8 cellular contexts compared by ENCODE assay signal in genomic region chr17:6374761-6375312, GRCh38.
DNase-seq lines count a peak whose midpoint lies in the region; ATAC-seq, FAIRE-seq and TF ChIP-seq lines count a peak whose summit lies in the region.

No MANE protein-coding gene starts in this region.

- H3K9ac ChIP-seq in kidney (ENCODE audit: low read length in 2 of 2) = no peak overlapping the region

- H3K9me3 Mint-ChIP-seq in activated T-helper 2 cell treated with anti-CD3 and anti-CD28 coated beads, Interferon-gamma antibody, Interleukin-2, Interleukin-4, amounts not matched to agents 10 μg/mL and 5 μg/mL and 100 μg/mL, durations not matched to agents 14 hours and 24 hours and 36 hours = peaks cover 13% of the 10 kb centered on the region

- H3K27ac ChIP-seq in kidney (ENCODE audit: low read depth in 2 of 2, low read length in 2 of 2) = no peak overlapping the region

- H3K9me3 ChIP-seq in kidney (ENCODE audit: control insufficient read depth in 1 of 2, low read length in 2 of 2) = no peaks in the 10 kb centered on the region

- H3K4me1 Mint-ChIP-seq in activated T-helper 2 cell treated with anti-CD3 and anti-CD28 coated beads, Interferon-gamma antibody, Interleukin-2, Interleukin-4, amounts not matched to agents 10 μg/mL and 5 μg/mL and 100 μg/mL, durations not matched to agents 14 hours and 24 hours and 36 hours (ENCODE audit: low read depth) = peaks cover 22% of the 10 kb centered on the region

- peak overlapping the region; percentile 3 for H3K4me3 Mint-ChIP-seq in activated T-helper 2 cell treated with anti-CD3 and anti-CD28 coated beads, Interferon-gamma antibody, Interleukin-2, Interleukin-4, amounts not matched to agents 10 μg/mL and 5 μg/mL and 100 μg/mL, durations not matched to agents 14 hours and 24 hours and 36 hours (ENCODE audit: low read depth)

- H3K27me3 Mint-ChIP-seq in activated T-helper 2 cell treated with anti-CD3 and anti-CD28 coated beads, Interferon-gamma antibody, Interleukin-2, Interleukin-4, amounts not matched to agents 10 μg/mL and 5 μg/mL and 100 μg/mL, durations not matched to agents 14 hours and 24 hours and 36 hours (ENCODE audit: low read depth) = peaks cover 13% of the 10 kb centered on the region

- peak; percentile 14 for DNase-seq in NCI-H1436 (lab: John Stamatoyannopoulos, UW)
- no peak for DNase-seq in NCI-H1436 treated with DMSO at 0.1 percent for 48 hours (lab: John Stamatoyannopoulos, UW)
- no peak for DNase-seq in activated T-helper 2 cell treated with anti-CD3 and anti-CD28 coated beads, Interferon-gamma antibody, Interleukin-2, Interleukin-4, amounts not matched to agents 10 μg/mL and 5 μg/mL and 100 μg/mL, durations not matched to agents 14 hours and 24 hours and 36 hours (ENCODE audit: low spot score)
- DNase-seq in kidney = peak; percentile 86
- DNase-seq in stimulated activated CD8-positive, alpha-beta memory T cell treated with anti-CD3 and anti-CD28 coated beads, Interleukin-4, amount 100 ng/mL, for 48 hours = peak; percentile 83
- no peak for DNase-seq in NCI-H1092 treated with DMSO at 0.1 percent for 48 hours (lab: John Stamatoyannopoulos, UW)
- no peak for DNase-seq in NCI-H510A treated with DMSO at 0.1 percent for 48 hours (lab: John Stamatoyannopoulos, UW)

- TF ChIP-seq CTCF in kidney (IDR thresholded peaks at IDR 0.05; ENCODE audit: borderline replicate concordance, extremely low read depth, insufficient read depth) = no peak

- intact Hi-C loops in activated T-helper 2 cell treated with anti-CD3 and anti-CD28 coated beads, Interferon-gamma antibody, Interleukin-2, Interleukin-4, amounts not matched to agents 10 μg/mL and 5 μg/mL and 100 μg/mL, durations not matched to agents 14 hours and 24 hours and 36 hours (cut with micrococcal nuclease) = loop anchor here (10.0 kb wide), 1 partner anchor 50 kb away; no protein-coding TSS in a partner anchor
- intact Hi-C loops in kidney (cut with DNase I) = no loop called here

- no peaks in the 10 kb centered on the region for H3K4me1 ChIP-seq in kidney (ENCODE audit: control insufficient read depth in 1 of 2, insufficient read depth in 1 of 2, low read depth in 1 of 2, low read length in 2 of 2)

- no peak for FAIRE-seq in kidney (lab: Jason Lieb, UNC)

- no peak for ATAC-seq in GM21360 (IDR thresholded peaks at IDR 0.05; ENCODE audit: unreplicated experiment)

- no peaks in the 10 kb centered on the region for H3K36me3 Mint-ChIP-seq in activated T-helper 2 cell treated with anti-CD3 and anti-CD28 coated beads, Interferon-gamma antibody, Interleukin-2, Interleukin-4, amounts not matched to agents 10 μg/mL and 5 μg/mL and 100 μg/mL, durations not matched to agents 14 hours and 24 hours and 36 hours (ENCODE audit: low read depth)

- no peaks in the 10 kb centered on the region for H3K36me3 ChIP-seq in kidney (ENCODE audit: control insufficient read depth in 1 of 2, insufficient read depth in 2 of 2, low read length in 2 of 2)

- H3K27ac Mint-ChIP-seq in activated T-helper 2 cell treated with anti-CD3 and anti-CD28 coated beads, Interferon-gamma antibody, Interleukin-2, Interleukin-4, amounts not matched to agents 10 μg/mL and 5 μg/mL and 100 μg/mL, durations not matched to agents 14 hours and 24 hours and 36 hours = peak overlapping the region; percentile 30

- no peak overlapping the region for H3K4me3 ChIP-seq in kidney (ENCODE audit: low read length in 2 of 2)

Comparison
In these comparisons a context has a peak if more than half of its experiments do, and no peak if none do; other contexts are left out.
1. DNase-seq: peak in NCI-H1436 (single experiment), kidney (single experiment) and stimulated activated CD8-positive, alpha-beta memory T cell treated with anti-CD3 and anti-CD28 coated beads, Interleukin-4, amount 100 ng/mL, for 48 hours (single experiment); none in NCI-H1436 treated with DMSO at 0.1 percent for 48 hours (single experiment), activated T-helper 2 cell treated with anti-CD3 and anti-CD28 coated beads, Interferon-gamma antibody, Interleukin-2, Interleukin-4, amounts not matched to agents 10 μg/mL and 5 μg/mL and 100 μg/mL, durations not matched to agents 14 hours and 24 hours and 36 hours (single experiment), NCI-H1092 treated with DMSO at 0.1 percent for 48 hours (single experiment) and NCI-H510A treated with DMSO at 0.1 percent for 48 hours (single experiment).